ENCODE assay signal across 16 cellular contexts in genomic region chr17:76076100-76076764, GRCh38. TPM values are rescaled to one million over a fixed set of nuclear protein-coding genes. Genes with fewer than 3 reads are reported as not detected.
DNase-seq lines count a peak whose midpoint lies in the region; ATAC-seq and TF ChIP-seq lines count a peak whose summit lies in the region.
"Had no signal": no experiment of that assay in that cellular context is flagged by ENCODE, and none has a peak within 500 bp of the region (broad histone marks: within the 10 kb centered on the region; RNA-seq: fewer than 3 reads in every experiment).

No MANE protein-coding gene starts in this region.

- H3K9me3 ChIP-seq in HUES64 (ENCODE audit: insufficient read depth, low read depth, low read length): no peaks in the 10 kb centered on the region
- no peaks in the 10 kb centered on the region for H3K9me3 ChIP-seq in effector memory CD4-positive, alpha-beta T cell (ENCODE audit: control insufficient read depth, low read length)
- H3K9me3 ChIP-seq in esophagus squamous epithelium: no peaks in the 10 kb centered on the region
- H3K9me3 ChIP-seq: thyroid gland had no signal

- no peak overlapping the region for H3K27ac Mint-ChIP-seq in osteocyte (ENCODE audit: unreplicated experiment)

- H3K27me3 ChIP-seq in HUES64 (ENCODE audit: insufficient read depth, low read length): peaks cover 68% of the 10 kb centered on the region
- peaks cover 31% of the 10 kb centered on the region for H3K27me3 ChIP-seq in effector memory CD4-positive, alpha-beta T cell (replicated peaks; ENCODE audit: control insufficient read depth, insufficient read depth, low read length, poor library complexity, severe bottlenecking)
- peaks cover 23 to 76% (median 39%) of the 10 kb centered on the region in 4 donors for H3K27me3 ChIP-seq in esophagus squamous epithelium

- no peak overlapping the region for H3K9ac ChIP-seq in HUES64 (ENCODE audit: low read depth, low read length)

- DNase-seq in NCI-H146 (lab: John Stamatoyannopoulos, UW) (peak; percentile 30), NCI-H146 treated with DMSO at 0.1 percent for 48 hours (lab: John Stamatoyannopoulos, UW; ENCODE audit: unreplicated experiment) (no peak), osteocyte (ENCODE audit: extremely low spot score, unreplicated experiment) (peak; percentile 83), esophagus squamous epithelium (lab: John Stamatoyannopoulos, UW) (no peak), NCI-H2029 treated with DMSO at 0.1 percent for 48 hours (lab: John Stamatoyannopoulos, UW) (no peak)
- no peak for DNase-seq in effector memory CD4-positive, alpha-beta T cell
- DNase-seq: 8988T, EL, NCI-H510A treated with DMSO at 0.1 percent for 48 hours, SHP77 had no signal

- intact Hi-C loops in esophagus squamous epithelium (cut with DNase I): no loop called here

- H3K27me3 Mint-ChIP-seq in osteocyte (ENCODE audit: unreplicated experiment): peaks cover 47% of the 10 kb centered on the region

- no peak for ATAC-seq in GM18873 (IDR thresholded peaks at IDR 0.05; ENCODE audit: low FRiP score, unreplicated experiment)

- H3K4me1 ChIP-seq in HUES64 (ENCODE audit: insufficient read depth, low read length) (peaks cover 14% of the 10 kb centered on the region), esophagus squamous epithelium (peaks cover 35 to 68% (median 38%) of the 10 kb centered on the region in 3 donors)
- H3K4me1 ChIP-seq in effector memory CD4-positive, alpha-beta T cell (ENCODE audit: control insufficient read depth, insufficient read depth, low read length, poor library complexity, severe bottlenecking): peaks cover 53% of the 10 kb centered on the region

- H3K4me1 Mint-ChIP-seq in osteocyte (ENCODE audit: unreplicated experiment): peaks cover 20% of the 10 kb centered on the region

- TF ChIP-seq POLR2A in esophagus squamous epithelium (IDR thresholded peaks at IDR 0.05): no peak

- no peaks in the 10 kb centered on the region for H3K36me3 ChIP-seq in HUES64 (ENCODE audit: insufficient read depth, low read length)
- no peaks in the 10 kb centered on the region for H3K36me3 ChIP-seq in effector memory CD4-positive, alpha-beta T cell (ENCODE audit: control insufficient read depth, insufficient read depth, low read length)
- H3K36me3 ChIP-seq in esophagus squamous epithelium: no peaks in the 10 kb centered on the region
- H3K36me3 ChIP-seq: thyroid gland had no signal

- no peak overlapping the region for H3K27ac ChIP-seq in HUES64 (ENCODE audit: low read depth, low read length)
- no peak overlapping the region for H3K27ac ChIP-seq in effector memory CD4-positive, alpha-beta T cell (ENCODE audit: insufficient read depth, low read length, poor library complexity, severe bottlenecking)
- no peak overlapping the region for H3K27ac ChIP-seq in esophagus squamous epithelium
- H3K27ac ChIP-seq: epithelial cell of prostate, thyroid gland had no signal

- TF ChIP-seq CTCF in osteocyte (IDR thresholded peaks at IDR 0.05) (no peak), esophagus squamous epithelium (IDR thresholded peaks at IDR 0.05) (no peak)

- 7% methylated on average over 47 of the region's 47 CpGs for WGBS in HUES64
- 4 to 14% methylated on average over 7 to 19 of the region's 47 CpGs for WGBS in esophagus squamous epithelium, 2 donors

- no peaks in the 10 kb centered on the region for H3K36me3 Mint-ChIP-seq in osteocyte (ENCODE audit: unreplicated experiment)

- H3K9me3 Mint-ChIP-seq in osteocyte (ENCODE audit: unreplicated experiment): no peaks in the 10 kb centered on the region

- no peak overlapping the region for H3K4me3 Mint-ChIP-seq in osteocyte (ENCODE audit: unreplicated experiment)

- H3K4me3 ChIP-seq in HUES64 (ENCODE audit: low read length) (peak overlapping the region; percentile 39), esophagus squamous epithelium (peak overlapping the region in 2 of 4 donors; percentile 36 to 52)
- peak overlapping the region; percentile 46 for H3K4me3 ChIP-seq in effector memory CD4-positive, alpha-beta T cell (ENCODE audit: insufficient read depth, low read depth, low read length, poor library complexity, severe bottlenecking)
- H3K4me3 ChIP-seq: thyroid gland had no signal

RNA-seq across cellular contexts. Expression of gene GALR2, which starts 1.7 kb away (rescaled TPM):
- 0.30 TPM for polyA plus RNA-seq in HUES64 (2013, experiment 1 of 2)
- 0.32 TPM for polyA plus RNA-seq in HUES64 (2013, experiment 2 of 2)
- not detected in 2 replicates for total RNA-seq in osteocyte
- 1 to 10 TPM in 1 of 4 donors, under 1 TPM in 2, not detected in 1; 0.32 to 1.6 (median 0.44) TPM for total RNA-seq in esophagus squamous epithelium
- total RNA-seq: thyroid gland had no signal

RNA-seq across cellular contexts. Expression of gene ZACN, which starts 2.8 kb away (rescaled TPM):
- polyA plus RNA-seq in HUES64 (2013, experiment 1 of 2): not detected
- not detected for polyA plus RNA-seq in HUES64 (2013, experiment 2 of 2)
- not detected in 2 replicates for total RNA-seq in osteocyte
- total RNA-seq in esophagus squamous epithelium: not detected
- total RNA-seq: omental fat pad had no signal

RNA-seq across cellular contexts. Expression of gene SRP68, which starts 3.9 kb away (rescaled TPM):
- polyA plus RNA-seq in HUES64 (2013, experiment 1 of 2): 59.6 TPM
- 60.2 TPM for polyA plus RNA-seq in HUES64 (2013, experiment 2 of 2)
- 73.7 and 74.7 TPM in 2 replicates for total RNA-seq in osteocyte
- 10 to 100 TPM; 40.6 to 78.0 (median 52.7) TPM for total RNA-seq in esophagus squamous epithelium

RNA-seq across cellular contexts. Expression of gene EXOC7, which starts 27.4 kb away (rescaled TPM):
- polyA plus RNA-seq in HUES64 (2013, experiment 1 of 2): 64.1 TPM
- 54.0 TPM for polyA plus RNA-seq in HUES64 (2013, experiment 2 of 2)
- total RNA-seq in osteocyte (158 and 164 TPM in 2 replicates), esophagus squamous epithelium (10 to 100 TPM; 70.3 to 84.5 (median 74.4) TPM)

RNA-seq across cellular contexts. Expression of gene EVPL, which starts 49.1 kb away (rescaled TPM):
- polyA plus RNA-seq in HUES64 (2013, experiment 1 of 2): 0.15 TPM
- polyA plus RNA-seq in HUES64 (2013, experiment 2 of 2): 0.06 TPM
- not detected in 2 replicates for total RNA-seq in osteocyte
- total RNA-seq in esophagus squamous epithelium: 100 to 1,000 TPM; 132 to 604 (median 223) TPM
- total RNA-seq: M059J had no signal

Comparison
In these comparisons a context has a peak if more than half of its experiments do, and no peak if none do; other contexts are left out.
1. DNase-seq: peak in NCI-H146 (single experiment) and osteocyte (single experiment); none in NCI-H146 treated with DMSO at 0.1 percent for 48 hours (single experiment), effector memory CD4-positive, alpha-beta T cell (0 of 3), esophagus squamous epithelium (single experiment) and NCI-H2029 treated with DMSO at 0.1 percent for 48 hours (single experiment).